Comparison of ENCODE assay signal across 13 cellular contexts in the genomic region with DNA sequence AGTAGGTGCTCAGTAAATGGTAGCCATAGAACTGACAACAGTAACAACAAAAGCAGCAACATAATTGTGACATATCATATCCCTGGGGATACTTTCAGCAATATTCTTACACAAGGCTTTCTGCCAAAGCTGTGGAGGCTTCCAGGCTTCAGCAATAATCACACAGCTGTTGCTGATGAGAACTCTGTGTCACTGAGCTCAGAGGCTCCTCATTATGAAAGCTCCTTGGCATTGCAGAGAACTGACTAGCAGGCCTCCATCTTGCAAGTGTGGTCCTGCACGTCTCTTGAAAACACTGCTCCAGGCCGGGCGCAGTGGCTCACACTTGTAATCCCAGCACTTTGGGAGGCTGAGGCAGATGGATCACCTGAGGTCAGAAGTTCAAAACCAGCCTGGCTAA.
DNase-seq lines count a peak whose midpoint lies in the region; TF ChIP-seq lines count a peak whose summit lies in the region.
"Had no signal": no experiment of that assay in that cellular context is flagged by ENCODE, and none has a peak within 500 bp of the region (broad histone marks: within the 10 kb centered on the region; RNA-seq: fewer than 3 reads in every experiment).

No MANE protein-coding gene starts in this region.

- intact Hi-C loops in breast epithelium (cut with DNase I; ENCODE audit: low total_unique reads) (no loop called here), testis (cut with DNase I; ENCODE audit: low total_unique reads) (no loop called here)

- 91 to 94% methylated on average over 3 of the region's 3 CpGs for WGBS in GM23248 (ENCODE audit: low coverage in 1 of 2, low lambda C conversion rate in 2 of 2, missing lambda C conversion rate in 2 of 2), 2 experiments
- WGBS in hepatocyte (ENCODE audit: low lambda C conversion rate, missing lambda C conversion rate) = 83% methylated on average over 3 of the region's 3 CpGs
- 77 to 86% methylated on average over 3 of the region's 3 CpGs for WGBS in testis, 2 donors

- no peak overlapping the region for H3K9ac ChIP-seq in GM23248

- H3K4me1 ChIP-seq in GM23248 (ENCODE audit: insufficient read depth) (no peaks in the 10 kb centered on the region), breast epithelium (peaks cover 0 to 1% of the 10 kb centered on the region in 2 donors), hepatocyte (ENCODE audit: insufficient read depth) (no peaks in the 10 kb centered on the region), testis (peaks cover 13% of the 10 kb centered on the region)
- H3K4me1 ChIP-seq: Caco-2 had no signal

- H3K27ac ChIP-seq in GM23248 = no peak overlapping the region
- H3K27ac ChIP-seq in breast epithelium = peak overlapping the region; percentile 33 to 44
- peak overlapping the region; percentile 14 for H3K27ac ChIP-seq in hepatocyte
- peak overlapping the region; percentile 10 to 77 for H3K27ac ChIP-seq in testis

- no peaks in the 10 kb centered on the region for H3K9me3 ChIP-seq in GM23248 (ENCODE audit: low read depth)
- H3K9me3 ChIP-seq in breast epithelium = no peaks in the 10 kb centered on the region
- H3K9me3 ChIP-seq in hepatocyte (ENCODE audit: low read depth) = no peaks in the 10 kb centered on the region
- H3K9me3 ChIP-seq in testis = no peaks in the 10 kb centered on the region
- H3K9me3 ChIP-seq: Caco-2 had no signal

- H3K4me2 ChIP-seq in GM23248 (ENCODE audit: unreplicated experiment) (no peak overlapping the region), hepatocyte (no peak overlapping the region)
- H3K4me2 ChIP-seq: GM23338 had no signal

- H3K9me3 Mint-ChIP-seq in glutamatergic neuron (ENCODE audit: unreplicated experiment) = no peaks in the 10 kb centered on the region
- no peaks in the 10 kb centered on the region for H3K9me3 Mint-ChIP-seq in activated CD4-positive, alpha-beta memory T cell treated with anti-CD3 and anti-CD28 coated beads, Interleukin-2, amount 10 ng/mL, durations not matched to agents 7 days and 5 days
- H3K9me3 Mint-ChIP-seq: central memory CD8-positive, alpha-beta T cell; GM23338 had no signal

- no peaks in the 10 kb centered on the region for H4K20me1 ChIP-seq in GM23248 (ENCODE audit: insufficient read depth)
- no peaks in the 10 kb centered on the region for H4K20me1 ChIP-seq in hepatocyte (ENCODE audit: insufficient read depth, poor library complexity, severe bottlenecking)

- no peaks in the 10 kb centered on the region for H3F3A ChIP-seq in GM23248 (ENCODE audit: insufficient read depth)

- H3K27ac Mint-ChIP-seq in glutamatergic neuron (ENCODE audit: unreplicated experiment) = no peak overlapping the region
- H3K27ac Mint-ChIP-seq in activated CD4-positive, alpha-beta memory T cell treated with anti-CD3 and anti-CD28 coated beads, Interleukin-2, amount 10 ng/mL, durations not matched to agents 7 days and 5 days = no peak overlapping the region
- H3K27ac Mint-ChIP-seq: activated naive CD4-positive, alpha-beta T cell treated with anti-CD3 and anti-CD28 coated beads, Interleukin-2, amount 50 U/mL, for 24 hours; GM23338 had no signal

- no peaks in the 10 kb centered on the region for H3K79me2 ChIP-seq in GM23248 (ENCODE audit: insufficient read depth)
- no peaks in the 10 kb centered on the region for H3K79me2 ChIP-seq in hepatocyte

- H2AFZ ChIP-seq in GM23248 (no peak overlapping the region), hepatocyte (no peak overlapping the region)
- H2AFZ ChIP-seq: GM23338 had no signal

- in situ Hi-C loops in GM23248 (cut with MboI) = no loop called here

- peaks cover 4% of the 10 kb centered on the region for H3K4me1 Mint-ChIP-seq in glutamatergic neuron (ENCODE audit: low read depth, unreplicated experiment)
- no peaks in the 10 kb centered on the region for H3K4me1 Mint-ChIP-seq in activated CD4-positive, alpha-beta memory T cell treated with anti-CD3 and anti-CD28 coated beads, Interleukin-2, amount 10 ng/mL, durations not matched to agents 7 days and 5 days
- H3K4me1 Mint-ChIP-seq: central memory CD8-positive, alpha-beta T cell; GM23338 had no signal

- no peak for TF ChIP-seq POLR2A in breast epithelium (IDR thresholded peaks at IDR 0.05)
- no peak for TF ChIP-seq POLR2A in testis (IDR thresholded peaks at IDR 0.05)

- POLR2A ChIA-PET in activated CD4-positive, alpha-beta memory T cell treated with anti-CD3 and anti-CD28 coated beads, Interleukin-2, amount 10 ng/mL, durations not matched to agents 7 days and 5 days (lab: Charles Lee) = no interaction called here

- H3K27me3 ChIP-seq in GM23248 (replicated peaks; ENCODE audit: insufficient read depth) (no peaks in the 10 kb centered on the region), breast epithelium (no peaks in the 10 kb centered on the region), hepatocyte (no peaks in the 10 kb centered on the region), testis (no peaks in the 10 kb centered on the region)

- H3K9me2 ChIP-seq in GM23248 (ENCODE audit: insufficient read depth) (no peaks in the 10 kb centered on the region), hepatocyte (replicated peaks; ENCODE audit: insufficient read depth) (no peaks in the 10 kb centered on the region)

- H3K36me3 ChIP-seq in GM23248 (ENCODE audit: low read depth) (no peaks in the 10 kb centered on the region), breast epithelium (no peaks in the 10 kb centered on the region), hepatocyte (replicated peaks; ENCODE audit: insufficient read depth, low read depth) (no peaks in the 10 kb centered on the region), testis (ENCODE audit: low read depth, missing control alignments) (no peaks in the 10 kb centered on the region)

- CTCF ChIA-PET in activated CD4-positive, alpha-beta memory T cell treated with anti-CD3 and anti-CD28 coated beads, Interleukin-2, amount 10 ng/mL, durations not matched to agents 7 days and 5 days (lab: Charles Lee) = interaction anchor here (1.2 kb wide), 1 partner anchor 860 kb away, joined by 3 read pairs; no protein-coding TSS in a partner anchor

- no peak overlapping the region for H3K4me3 Mint-ChIP-seq in glutamatergic neuron (ENCODE audit: unreplicated experiment)
- H3K4me3 Mint-ChIP-seq in activated CD4-positive, alpha-beta memory T cell treated with anti-CD3 and anti-CD28 coated beads, Interleukin-2, amount 10 ng/mL, durations not matched to agents 7 days and 5 days = no peak overlapping the region
- H3K4me3 Mint-ChIP-seq: activated naive CD4-positive, alpha-beta T cell treated with anti-CD3 and anti-CD28 coated beads, Interleukin-2, amount 50 U/mL, for 24 hours; central memory CD8-positive, alpha-beta T cell; GM23338 had no signal

- TF ChIP-seq CTCF in breast epithelium (IDR thresholded peaks at IDR 0.05) (no peak), hepatocyte (IDR thresholded peaks at IDR 0.05; ENCODE audit: poor library complexity) (no peak), testis (IDR thresholded peaks at IDR 0.05) (no peak), glutamatergic neuron (IDR thresholded peaks at IDR 0.05; ENCODE audit: partially characterized antibody, unreplicated experiment) (no peak)

- DNase-seq in GM23248 (peak; percentile 51), breast epithelium (ENCODE audit: low spot score in 2 of 2) (no peak), hepatocyte (ENCODE audit: low spot score) (peak; percentile 17), testis (no peak), glutamatergic neuron (no peak), globus pallidus (ENCODE audit: low spot score) (no peak)
- DNase-seq in activated CD4-positive, alpha-beta memory T cell treated with anti-CD3 and anti-CD28 coated beads, Interleukin-2, amount 10 ng/mL, durations not matched to agents 7 days and 5 days = no peak
- DNase-seq: activated CD4-positive, CD25-positive, alpha-beta regulatory T cell; Caco-2; NCI-H1092 had no signal

- H3K27me3 Mint-ChIP-seq in glutamatergic neuron (ENCODE audit: unreplicated experiment) = no peaks in the 10 kb centered on the region
- no peaks in the 10 kb centered on the region for H3K27me3 Mint-ChIP-seq in activated CD4-positive, alpha-beta memory T cell treated with anti-CD3 and anti-CD28 coated beads, Interleukin-2, amount 10 ng/mL, durations not matched to agents 7 days and 5 days
- H3K27me3 Mint-ChIP-seq: activated naive CD4-positive, alpha-beta T cell treated with anti-CD3 and anti-CD28 coated beads, Interleukin-2, amount 50 U/mL, for 24 hours; central memory CD8-positive, alpha-beta T cell had no signal

- H3K4me3 ChIP-seq in GM23248 (no peak overlapping the region), breast epithelium (no peak overlapping the region), hepatocyte (no peak overlapping the region), testis (no peak overlapping the region)
- H3K4me3 ChIP-seq: GM23338 had no signal

- H3K36me3 Mint-ChIP-seq in glutamatergic neuron (ENCODE audit: unreplicated experiment) = no peaks in the 10 kb centered on the region
- H3K36me3 Mint-ChIP-seq in activated CD4-positive, alpha-beta memory T cell treated with anti-CD3 and anti-CD28 coated beads, Interleukin-2, amount 10 ng/mL, durations not matched to agents 7 days and 5 days (ENCODE audit: low read depth) = no peaks in the 10 kb centered on the region

Comparison
In these comparisons a context has a peak if more than half of its experiments do, and no peak if none do; other contexts are left out.
1. DNase-seq: peak in GM23248 (single experiment) and hepatocyte (single experiment); none in breast epithelium (0 of 2), testis (single experiment), glutamatergic neuron (single experiment), activated CD4-positive, alpha-beta memory T cell treated with anti-CD3 and anti-CD28 coated beads, Interleukin-2, amount 10 ng/mL, durations not matched to agents 7 days and 5 days (single experiment) and globus pallidus (single experiment).